Comparison of ENCODE assay signal across 22 cellular contexts in genomic region chr14:100636559-100636958, GRCh38. TPM values are rescaled to one million over a fixed set of nuclear protein-coding genes. Genes with fewer than 3 reads are reported as not detected.
"Had no signal": no experiment of that assay in that cellular context is flagged by ENCODE, and none has a peak within 500 bp of the region (broad histone marks: within the 10 kb centered on the region; RNA-seq: fewer than 3 reads in every experiment).

No MANE protein-coding gene starts in this region.

- H3K9me3 ChIP-seq: colonic mucosa, esophagus squamous epithelium, gastroesophageal sphincter, left ventricle myocardium inferior, lower lobe of right lung, neutrophil, stomach, thoracic aorta, transverse colon had no signal

- H3K36me3 ChIP-seq: colonic mucosa, esophagus squamous epithelium, gastroesophageal sphincter, left ventricle myocardium inferior, lower lobe of right lung, neutrophil, stomach, thoracic aorta, transverse colon had no signal

- H3K27me3 ChIP-seq: colonic mucosa, transverse colon had no signal

- DNase-seq: colonic mucosa; dermis blood vessel endothelial cell; esophagus squamous epithelium; foreskin fibroblast; immature natural killer cell; kidney; left cardiac atrium; left ventricle myocardium inferior; lower lobe of right lung; midbrain; stimulated activated CD4-positive, alpha-beta T cell treated with anti-CD3 and anti-CD28 coated beads, Interleukin-2, amount 100 ng/mL, for 24 hours; stimulated activated CD4-positive, alpha-beta T cell treated with anti-CD3 and anti-CD28 coated beads, Interleukin-4, amount 100 ng/mL, for 4 hours; stimulated activated naive CD4-positive, alpha-beta T cell; stomach; substantia nigra; transverse colon had no signal

- ATAC-seq: gastroesophageal sphincter; left cardiac atrium; lower lobe of right lung; natural killer cell treated with Interleukin-12 subunit alpha and Interleukin-12 subunit beta and Interleukin-15 and Interleukin-18, amount 100 ng/mL, for 72 hours; sciatic nerve had no signal

- H3K4me1 ChIP-seq: colonic mucosa, esophagus squamous epithelium, gastroesophageal sphincter, left ventricle myocardium inferior, lower lobe of right lung had no signal

- H3K9me3 Mint-ChIP-seq: immature natural killer cell; memory B cell; natural killer cell treated with Interleukin-12 subunit alpha and Interleukin-12 subunit beta and Interleukin-15 and Interleukin-18, amount 100 ng/mL, for 72 hours had no signal

- H3K27ac ChIP-seq: colonic mucosa, esophagus squamous epithelium, gastroesophageal sphincter, left ventricle myocardium inferior, lower lobe of right lung, neutrophil, stomach, thoracic aorta, transverse colon had no signal

- H3K36me3 Mint-ChIP-seq: immature natural killer cell; memory B cell; natural killer cell treated with Interleukin-12 subunit alpha and Interleukin-12 subunit beta and Interleukin-15 and Interleukin-18, amount 100 ng/mL, for 72 hours had no signal

- H3K4me3 ChIP-seq: colonic mucosa, esophagus squamous epithelium, gastroesophageal sphincter, left ventricle myocardium inferior, lower lobe of right lung, stomach, thoracic aorta, transverse colon had no signal

- H3K27ac Mint-ChIP-seq: immature natural killer cell, memory B cell had no signal

- H3K4me3 Mint-ChIP-seq: immature natural killer cell; memory B cell; natural killer cell treated with Interleukin-12 subunit alpha and Interleukin-12 subunit beta and Interleukin-15 and Interleukin-18, amount 100 ng/mL, for 72 hours had no signal

RNA-seq across cellular contexts. Expression of gene BEGAIN, which starts 49.3 kb away (rescaled TPM):
- total RNA-seq: natural killer cell treated with Interleukin-12 subunit alpha and Interleukin-12 subunit beta and Interleukin-15 and Interleukin-18, amount 100 ng/mL, for 72 hours had no signal
- polyA plus RNA-seq: immature natural killer cell had no signal
